In the genomic region with DNA sequence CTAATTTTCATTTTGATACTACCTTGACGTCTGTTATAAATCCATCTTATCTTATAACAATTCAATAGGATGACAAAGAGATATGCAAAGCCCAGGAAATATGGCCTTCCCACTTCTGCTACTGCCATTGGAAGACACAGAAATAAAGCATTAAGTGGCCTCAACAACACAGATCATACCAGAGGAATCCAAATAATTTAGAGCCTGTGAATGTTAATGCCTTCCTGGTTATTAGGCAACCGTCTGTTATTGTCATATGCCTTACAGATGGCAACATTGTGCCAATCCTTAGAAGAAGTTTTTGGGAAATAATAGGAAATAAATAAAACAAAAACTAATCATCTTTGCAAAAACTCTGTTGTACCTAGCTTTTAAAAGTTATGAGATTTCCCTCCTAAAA, we compare ENCODE assay signal across 16 cellular contexts.
A peak's percentile ranks its signal among the peaks of the same experiment; 100 is the strongest.
DNase-seq lines count a peak whose midpoint lies in the region; ATAC-seq and TF ChIP-seq lines count a peak whose summit lies in the region.
"Had no signal": no experiment of that assay in that cellular context is flagged by ENCODE, and none has a peak within 500 bp of the region (broad histone marks: within the 10 kb centered on the region; RNA-seq: fewer than 3 reads in every experiment).

No MANE protein-coding gene starts in this region.

- peak overlapping the region; percentile 55 for H3K27ac ChIP-seq in DND-41 (ENCODE audit: low read length)
- no peak overlapping the region for H3K27ac ChIP-seq in naive thymus-derived CD4-positive, alpha-beta T cell (ENCODE audit: low read depth, low read length)
- H3K27ac ChIP-seq: BLaER1 treated with 17β-estradiol and CSF1 and Interleukin-3, amounts not matched to agents 10 nM and 100 nM had no signal

- H3K4me1 Mint-ChIP-seq in naive thymus-derived CD4-positive, alpha-beta T cell = peaks cover 38 to 96% (median 77%) of the 10 kb centered on the region in 7 donors

- H3K27me3 ChIP-seq in DND-41 (ENCODE audit: insufficient read depth, low read length, poor library complexity) (no peaks in the 10 kb centered on the region), MG63 (no peaks in the 10 kb centered on the region)
- no peaks in the 10 kb centered on the region for H3K27me3 ChIP-seq in naive thymus-derived CD4-positive, alpha-beta T cell (ENCODE audit: control insufficient read depth in 2 of 2, insufficient read depth in 2 of 2, low read length in 2 of 2)
- H3K27me3 ChIP-seq: BLaER1 treated with 17β-estradiol and CSF1 and Interleukin-3, amounts not matched to agents 10 nM and 100 nM had no signal

- no peak overlapping the region for H3K9ac ChIP-seq in DND-41 (ENCODE audit: low read depth, low read length)
- H3K9ac ChIP-seq: BLaER1 treated with 17β-estradiol and CSF1 and Interleukin-3, amounts not matched to agents 10 nM and 100 nM had no signal

- no peaks in the 10 kb centered on the region for H3K79me2 ChIP-seq in DND-41 (ENCODE audit: insufficient read depth, low read length)

- intact Hi-C loops in naive thymus-derived CD4-positive, alpha-beta T cell (cut with micrococcal nuclease) = loop anchor here in 1 of 2 donors (2.0 kb wide), 1 partner anchor 18 kb away; no protein-coding TSS in a partner anchor

- H3K4me3 ChIP-seq in DND-41 (ENCODE audit: low read depth in 1 of 2, low read length in 2 of 2) (no peak overlapping the region), MG63 (no peak overlapping the region)
- H3K4me3 ChIP-seq in naive thymus-derived CD4-positive, alpha-beta T cell (ENCODE audit: low read length) = no peak overlapping the region
- H3K4me3 ChIP-seq: BLaER1 treated with 17β-estradiol and CSF1 and Interleukin-3, amounts not matched to agents 10 nM and 100 nM had no signal

- no peak overlapping the region for H2AFZ ChIP-seq in DND-41 (ENCODE audit: low read depth, low read length)

- H3K36me3 ChIP-seq in DND-41 (ENCODE audit: insufficient read depth, low read length) (peaks cover 9% of the 10 kb centered on the region; the same call in 1 of the 2 replicates), MG63 (no peaks in the 10 kb centered on the region)
- peaks cover 0 to 11% (median 0%) of the 10 kb centered on the region in 3 experiments for H3K36me3 ChIP-seq in naive thymus-derived CD4-positive, alpha-beta T cell (ENCODE audit: control insufficient read depth in 2 of 3, insufficient read depth in 3 of 3, low read length in 3 of 3)
- H3K36me3 ChIP-seq: BLaER1 treated with 17β-estradiol and CSF1 and Interleukin-3, amounts not matched to agents 10 nM and 100 nM had no signal

- DNase-seq in AG20443 (ENCODE audit: low spot score) (peak; percentile 52), DND-41 (no peak), HEK293T (ENCODE audit: extremely low spot score) (no peak), ecto neural progenitor cell (ENCODE audit: low spot score) (no peak), MG63 (no peak)
- no peak for DNase-seq in naive thymus-derived CD4-positive, alpha-beta T cell
- DNase-seq in stimulated activated CD4-positive, alpha-beta T cell treated with anti-CD3 and anti-CD28 coated beads, Interleukin-4, amount 100 ng/mL, for 1 hour = no peak
- DNase-seq: NCI-H1417 treated with DMSO at 0.1 percent for 48 hours; NCI-H1930; NCI-H2171; NCI-H446; NK-92 treated with Interleukin-12 subunit alpha and Interleukin-12 subunit beta, amount 100 ng/mL, for 24 hours; OCI-M1; SHP77 treated with DMSO at 0.1 percent for 48 hours had no signal

- peak overlapping the region; percentile 11; the same call in 1 of the 2 replicates for H3K4me2 ChIP-seq in DND-41 (ENCODE audit: insufficient read depth, low read length)
- H3K4me2 ChIP-seq: BLaER1 treated with 17β-estradiol and CSF1 and Interleukin-3, amounts not matched to agents 10 nM and 100 nM had no signal

- H3K36me3 Mint-ChIP-seq in naive thymus-derived CD4-positive, alpha-beta T cell = peaks cover 23 to 41% (median 40%) of the 10 kb centered on the region in 5 donors

- ATAC-seq in DND-41 (ENCODE audit: insufficient read depth, low read depth) = no peak
- ATAC-seq in naive thymus-derived CD4-positive, alpha-beta T cell = no peak
- ATAC-seq: SK-N-SH treated with all-trans-retinoic acid at 6 μM for 48 hours had no signal

- no peak for TF ChIP-seq CTCF in DND-41 (IDR thresholded peaks at IDR 0.05; ENCODE audit: borderline replicate concordance, extremely low read depth, low read length, poor library complexity, severe bottlenecking)

- H3K27me3 Mint-ChIP-seq in naive thymus-derived CD4-positive, alpha-beta T cell = no peaks in the 10 kb centered on the region

- H3K9me3 ChIP-seq in DND-41 (ENCODE audit: insufficient read depth, low read length, severe bottlenecking) (no peaks in the 10 kb centered on the region), MG63 (no peaks in the 10 kb centered on the region)
- no peaks in the 10 kb centered on the region for H3K9me3 ChIP-seq in naive thymus-derived CD4-positive, alpha-beta T cell (ENCODE audit: control insufficient read depth in 2 of 3, low read length in 3 of 3)
- H3K9me3 ChIP-seq: BLaER1 treated with 17β-estradiol and CSF1 and Interleukin-3, amounts not matched to agents 10 nM and 100 nM had no signal

- H3K27ac Mint-ChIP-seq in naive thymus-derived CD4-positive, alpha-beta T cell = peak overlapping the region in 7 of 9 donors; percentile 28 to 76 (median 58)

- H3K9me3 Mint-ChIP-seq in naive thymus-derived CD4-positive, alpha-beta T cell = peaks cover 0 to 8% (median 0%) of the 10 kb centered on the region in 11 donors

- peak overlapping the region in 9 of 10 donors; percentile 21 to 77 (median 56) for H3K4me3 Mint-ChIP-seq in naive thymus-derived CD4-positive, alpha-beta T cell

- peaks cover 39% of the 10 kb centered on the region for H3K4me1 ChIP-seq in DND-41 (ENCODE audit: insufficient read depth, low read length)
- H3K4me1 ChIP-seq in naive thymus-derived CD4-positive, alpha-beta T cell (ENCODE audit: control insufficient read depth in 2 of 2, insufficient read depth in 2 of 2, low read length in 2 of 2) = peaks cover 0 to 59% of the 10 kb centered on the region in 2 donors

- CTCF ChIA-PET in HEK293T (lab: Yijun Ruan, JAX) = no interaction called here
- CTCF ChIA-PET in naive thymus-derived CD4-positive, alpha-beta T cell (lab: Charles Lee) = no interaction called here

- H4K20me1 ChIP-seq in DND-41 (ENCODE audit: insufficient read depth, low read length) = no peaks in the 10 kb centered on the region
- H4K20me1 ChIP-seq: BLaER1 treated with 17β-estradiol and CSF1 and Interleukin-3, amounts not matched to agents 10 nM and 100 nM had no signal

- POLR2A ChIA-PET in HEK293T (lab: Yijun Ruan, JAX) = no interaction called here
- POLR2A ChIA-PET in naive thymus-derived CD4-positive, alpha-beta T cell (lab: Charles Lee) = no interaction called here

TF ChIP-seq in HEK293T, 16 proteins besides CTCF, POLR2A, EP300 and RAD21:
- TF ChIP-seq FOXM1 (IDR thresholded peaks at IDR 0.05; ENCODE audit: borderline replicate concordance) (no peak), L3MBTL2 (conservative IDR thresholded peaks at IDR 0.05) (peak; percentile 23; the same call in 1 of the 2 replicates), CTBP1 (IDR thresholded peaks at IDR 0.05; ENCODE audit: borderline replicate concordance) (no peak)
